Comparison of ENCODE assay signal across 12 cellular contexts in the genomic region with DNA sequence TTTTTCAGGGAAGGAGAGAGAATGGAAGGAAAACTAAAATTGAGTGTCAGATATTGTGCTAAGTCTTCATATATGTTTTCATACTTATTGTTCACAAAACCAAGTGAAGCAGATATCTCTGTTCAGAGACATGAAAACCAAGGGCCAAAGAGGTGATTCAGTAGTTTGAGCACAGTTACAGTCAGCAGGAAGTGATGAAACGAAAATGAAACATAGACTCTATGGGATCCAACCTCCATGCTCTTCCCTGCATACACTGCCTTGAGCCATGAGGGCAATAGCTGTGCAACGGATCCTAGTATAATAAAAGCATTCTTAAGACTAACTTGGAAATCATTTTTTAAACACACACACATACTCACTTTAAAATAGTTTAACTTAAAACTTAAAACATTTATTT. TPM values are rescaled to one million over a fixed set of nuclear protein-coding genes. Genes with fewer than 3 reads are reported as not detected.
A peak's percentile ranks its signal among the peaks of the same experiment; 100 is the strongest.
DNase-seq lines count a peak whose midpoint lies in the region; ATAC-seq and TF ChIP-seq lines count a peak whose summit lies in the region.
"Had no signal": no experiment of that assay in that cellular context is flagged by ENCODE, and none has a peak within 500 bp of the region (broad histone marks: within the 10 kb centered on the region; RNA-seq: fewer than 3 reads in every experiment).

No MANE protein-coding gene starts in this region.

- H3K9me3 ChIP-seq in Karpas-422 (ENCODE audit: low read length) (no peaks in the 10 kb centered on the region), mucosa of descending colon (no peaks in the 10 kb centered on the region), vagina (no peaks in the 10 kb centered on the region)
- H3K9me3 ChIP-seq: HAP-1 had no signal

- H3K4me3 Mint-ChIP-seq in activated naive CD8-positive, alpha-beta T cell treated with anti-CD3 and anti-CD28 coated beads, Interleukin-2, amount 50 U/mL, for 24 hours, result no peak overlapping the region
- H3K4me3 Mint-ChIP-seq: neural crest cell had no signal

- TF ChIP-seq CTCF in GM12864 (IDR thresholded peaks at IDR 0.05; ENCODE audit: low read depth, low read length, missing control alignments), result no peak
- TF ChIP-seq CTCF in mucosa of descending colon (IDR thresholded peaks at IDR 0.05), result no peak
- TF ChIP-seq CTCF in vagina (IDR thresholded peaks at IDR 0.05), result no peak

- H3K27me3 ChIP-seq in Karpas-422 (ENCODE audit: low read length), result no peaks in the 10 kb centered on the region
- no peaks in the 10 kb centered on the region for H3K27me3 ChIP-seq in vagina

- intact Hi-C loops in mucosa of descending colon (cut with DNase I, micrococcal nuclease), result no loop called here
- intact Hi-C loops in vagina (cut with DNase I), result no loop called here

- H3K9me3 Mint-ChIP-seq in activated naive CD8-positive, alpha-beta T cell treated with anti-CD3 and anti-CD28 coated beads, Interleukin-2, amount 50 U/mL, for 24 hours, result no peaks in the 10 kb centered on the region
- H3K9me3 Mint-ChIP-seq: neural crest cell had no signal

- H2AFZ ChIP-seq in Karpas-422 (ENCODE audit: low read length), result peak overlapping the region; percentile 66

- H3K4me3 ChIP-seq in GM12864 (ENCODE audit: low read depth, low read length), result no peak overlapping the region
- no peak overlapping the region for H3K4me3 ChIP-seq in Karpas-422 (ENCODE audit: low read length)
- H3K4me3 ChIP-seq in mucosa of descending colon, result no peak overlapping the region
- no peak overlapping the region for H3K4me3 ChIP-seq in vagina
- H3K4me3 ChIP-seq: HAP-1 had no signal

- H3K27ac Mint-ChIP-seq in activated naive CD8-positive, alpha-beta T cell treated with anti-CD3 and anti-CD28 coated beads, Interleukin-2, amount 50 U/mL, for 24 hours, result peak overlapping the region; percentile 27

- ATAC-seq in activated naive CD8-positive, alpha-beta T cell treated with anti-CD3 and anti-CD28 coated beads, Interleukin-2, amount 50 U/mL, for 24 hours, result peak; percentile 65
- peak; percentile 54 for ATAC-seq in mucosa of descending colon

- H4K20me1 ChIP-seq in Karpas-422 (ENCODE audit: insufficient read depth, low read depth, low read length), result no peaks in the 10 kb centered on the region

- peaks cover 2% of the 10 kb centered on the region for H3K27me3 Mint-ChIP-seq in activated naive CD8-positive, alpha-beta T cell treated with anti-CD3 and anti-CD28 coated beads, Interleukin-2, amount 50 U/mL, for 24 hours

- H3K4me1 ChIP-seq in Karpas-422 (ENCODE audit: low read length) (peaks cover 17% of the 10 kb centered on the region), mucosa of descending colon (ENCODE audit: low read depth) (no peaks in the 10 kb centered on the region), vagina (no peaks in the 10 kb centered on the region)
- H3K4me1 ChIP-seq: HAP-1 had no signal

- no peaks in the 10 kb centered on the region for H3K9me2 ChIP-seq in Karpas-422 (replicated peaks; ENCODE audit: insufficient read depth, low read length)

- peak overlapping the region; percentile 30 for H3K27ac ChIP-seq in Karpas-422 (ENCODE audit: low read length)
- no peak overlapping the region for H3K27ac ChIP-seq in vagina

- peaks cover 5% of the 10 kb centered on the region for H3K36me3 Mint-ChIP-seq in activated naive CD8-positive, alpha-beta T cell treated with anti-CD3 and anti-CD28 coated beads, Interleukin-2, amount 50 U/mL, for 24 hours (ENCODE audit: low read depth)

- no peaks in the 10 kb centered on the region for H3K36me3 ChIP-seq in Karpas-422 (ENCODE audit: insufficient read depth, low read length)
- no peaks in the 10 kb centered on the region for H3K36me3 ChIP-seq in mucosa of descending colon (ENCODE audit: low read depth)
- H3K36me3 ChIP-seq in vagina, result no peaks in the 10 kb centered on the region
- H3K36me3 ChIP-seq: HAP-1 had no signal

- H3K4me1 Mint-ChIP-seq in activated naive CD8-positive, alpha-beta T cell treated with anti-CD3 and anti-CD28 coated beads, Interleukin-2, amount 50 U/mL, for 24 hours, result peaks cover 20% of the 10 kb centered on the region
- H3K4me1 Mint-ChIP-seq: neural crest cell had no signal

- no peaks in the 10 kb centered on the region for H3K79me2 ChIP-seq in Karpas-422 (ENCODE audit: low read length)

- peak overlapping the region; percentile 2 for H3K4me2 ChIP-seq in Karpas-422 (ENCODE audit: low read depth, low read length, poor library complexity, severe bottlenecking)

- H3K9ac ChIP-seq in Karpas-422 (ENCODE audit: low read length), result no peak overlapping the region

- peak; percentile 3 for DNase-seq in GM12864 (ENCODE audit: low read depth)
- no peak for DNase-seq in Karpas-422
- DNase-seq in activated naive CD8-positive, alpha-beta T cell treated with anti-CD3 and anti-CD28 coated beads, Interleukin-2, amount 50 U/mL, for 24 hours, result no peak
- DNase-seq in mucosa of descending colon, result no peak
- DNase-seq in COLO829 (ENCODE audit: low spot score), result no peak
- DNase-seq in vagina (ENCODE audit: extremely low spot score in 2 of 2), result no peak
- no peak for DNase-seq in activated gamma-delta T cell (lab: John Stamatoyannopoulos, UW)
- no peak for DNase-seq in GF-D8 (lab: John Stamatoyannopoulos, UW)
- DNase-seq: activated naive CD4-positive, alpha-beta T cell; glutamatergic neuron had no signal

- TF ChIP-seq POLR2A in vagina (IDR thresholded peaks at IDR 0.05), result no peak

RNA-seq across cellular contexts. Expression of gene ESR2, which starts 28.0 kb away (rescaled TPM):
- 87.8 and 101 TPM in 2 replicates for total RNA-seq in Karpas-422 (2014; rRNA removed; shearing (Covaris generic); ENCODE audit: low replicate concordance)
- total RNA-seq in mucosa of descending colon, result under 1 TPM; 0.32 to 0.60 (median 0.41) TPM
- total RNA-seq in vagina, result 2.2 TPM

Comparison
In these comparisons a context has a peak if more than half of its experiments do, and no peak if none do; other contexts are left out.
1. RNA of gene ESR2, which starts 28.0 kb away (total RNA-seq): 87.8 to 101 TPM in Karpas-422; 2.2 TPM in vagina (single experiment) and 0.32 to 0.60 TPM in mucosa of descending colon; every median in the first group is over 10 times any median in the second.